ENCODE assay signal across 9 cellular contexts in genomic region chr2:26772064-26773001, GRCh38. TPM values are rescaled to one million over a fixed set of nuclear protein-coding genes. Genes with fewer than 3 reads are reported as not detected.
DNase-seq lines count a peak whose midpoint lies in the region; FAIRE-seq and TF ChIP-seq lines count a peak whose summit lies in the region.
"Had no signal": no experiment of that assay in that cellular context is flagged by ENCODE, and none has a peak within 500 bp of the region (broad histone marks: within the 10 kb centered on the region; RNA-seq: fewer than 3 reads in every experiment).

No MANE protein-coding gene starts in this region.

- H3K36me3 Mint-ChIP-seq in neural progenitor cell = peaks cover 5% of the 10 kb centered on the region

- no peaks in the 10 kb centered on the region for H3F3A ChIP-seq in neural progenitor cell (ENCODE audit: low read depth)

- TF ChIP-seq CTCF in colonic mucosa (IDR thresholded peaks at IDR 0.05) (no peak), GM10266 (IDR thresholded peaks at IDR 0.05; ENCODE audit: control insufficient read depth, insufficient read depth, low read depth, missing control alignments) (no peak), neural progenitor cell (IDR thresholded peaks at IDR 0.05) (no peak)

- no peak overlapping the region for H3K27ac Mint-ChIP-seq in neural progenitor cell

- no peak overlapping the region for H3K4me2 ChIP-seq in neural progenitor cell

- H3K27ac ChIP-seq in colonic mucosa (peak overlapping the region; percentile 28), neural progenitor cell (no peak overlapping the region)
- H3K27ac ChIP-seq: neutrophil had no signal

- H3K4me3 Mint-ChIP-seq in neural progenitor cell = no peak overlapping the region

- H3K4me3 ChIP-seq in colonic mucosa = no peak overlapping the region
- no peak overlapping the region for H3K4me3 ChIP-seq in neural progenitor cell

- peaks cover 5% of the 10 kb centered on the region for H3K27me3 Mint-ChIP-seq in neural progenitor cell (ENCODE audit: insufficient read depth, low read depth)

- no peak for TF ChIP-seq POLR2A in GM12892 (IDR thresholded peaks at IDR 0.05; ENCODE audit: low read depth, low read length)

- DNase-seq in GM04504 (ENCODE audit: low read depth) (peak; percentile 64), OCI-M1 (lab: John Stamatoyannopoulos, UW) (peak; percentile 45), colonic mucosa (peak; percentile 94), medulla oblongata (ENCODE audit: extremely low spot score) (peak; percentile 91), ureter (ENCODE audit: low spot score) (peak; percentile 92), GM10266 (ENCODE audit: extremely low spot score) (no peak), neural progenitor cell (ENCODE audit: low spot score) (no peak), GM12892 (ENCODE audit: insufficient read length) (no peak)

- peaks cover 5% of the 10 kb centered on the region for H3K4me1 Mint-ChIP-seq in neural progenitor cell

- H3K9me3 ChIP-seq in colonic mucosa (no peaks in the 10 kb centered on the region), neural progenitor cell (ENCODE audit: low read depth) (no peaks in the 10 kb centered on the region)
- H3K9me3 ChIP-seq: neutrophil had no signal

- H3K79me2 ChIP-seq in neural progenitor cell (ENCODE audit: low read depth) = no peaks in the 10 kb centered on the region

- H4K20me1 ChIP-seq in neural progenitor cell (ENCODE audit: low read depth) = peaks cover 29% of the 10 kb centered on the region

- H3K36me3 ChIP-seq in colonic mucosa = no peaks in the 10 kb centered on the region
- H3K36me3 ChIP-seq in neural progenitor cell = no peaks in the 10 kb centered on the region

- H3K9me3 Mint-ChIP-seq in neural progenitor cell = no peaks in the 10 kb centered on the region

- H3K9ac ChIP-seq in colonic mucosa (ENCODE audit: low read depth in 2 of 2, low read length in 2 of 2) (no peak overlapping the region), neural progenitor cell (no peak overlapping the region)

- intact Hi-C loops in colonic mucosa (cut with DNase I) = no loop called here

- no peak overlapping the region for H2AFZ ChIP-seq in neural progenitor cell (replicated peaks)

- H3K27me3 ChIP-seq in colonic mucosa (no peaks in the 10 kb centered on the region), neural progenitor cell (no peaks in the 10 kb centered on the region)
- H3K27me3 ChIP-seq: neutrophil had no signal

- FAIRE-seq in GM12892 (lab: Jason Lieb, UNC) = no peak

- H3K4me1 ChIP-seq in colonic mucosa (peaks cover 21% of the 10 kb centered on the region), neural progenitor cell (peaks cover under 1% of the 10 kb centered on the region)

RNA-seq across cellular contexts. Expression of gene SLC35F6, which starts 8.2 kb away (rescaled TPM):
- total RNA-seq in colonic mucosa (10 to 100 TPM; 24.8 to 29.1 TPM), ureter (40.9 TPM), neural progenitor cell (ENCODE audit: low replicate concordance) (5.6 and 11.6 TPM in 2 replicates)
- polyA plus RNA-seq in GM12892 (2012; ENCODE audit: missing spikeins) = 2.2 TPM

RNA-seq across cellular contexts. Expression of gene CENPA, which starts 13.5 kb away (rescaled TPM):
- total RNA-seq in colonic mucosa = 10 to 100 TPM in 1 of 2 donors, 1 to 10 TPM in 1; 6.5 to 22.7 TPM
- 0.26 TPM for total RNA-seq in ureter
- total RNA-seq in neural progenitor cell (ENCODE audit: low replicate concordance) = 42.8 and 55.0 TPM in 2 replicates
- 17.0 TPM for polyA plus RNA-seq in GM12892 (2012; ENCODE audit: missing spikeins)

Comparison
In these comparisons a context has a peak if more than half of its experiments do, and no peak if none do; other contexts are left out.
1. DNase-seq: peak in GM04504 (single experiment), OCI-M1 (single experiment), colonic mucosa (single experiment), medulla oblongata (single experiment) and ureter (single experiment); none in GM10266 (single experiment), neural progenitor cell (single experiment) and GM12892 (single experiment).